Comparison of ENCODE assay signal across 1 cellular context in the genomic region with DNA sequence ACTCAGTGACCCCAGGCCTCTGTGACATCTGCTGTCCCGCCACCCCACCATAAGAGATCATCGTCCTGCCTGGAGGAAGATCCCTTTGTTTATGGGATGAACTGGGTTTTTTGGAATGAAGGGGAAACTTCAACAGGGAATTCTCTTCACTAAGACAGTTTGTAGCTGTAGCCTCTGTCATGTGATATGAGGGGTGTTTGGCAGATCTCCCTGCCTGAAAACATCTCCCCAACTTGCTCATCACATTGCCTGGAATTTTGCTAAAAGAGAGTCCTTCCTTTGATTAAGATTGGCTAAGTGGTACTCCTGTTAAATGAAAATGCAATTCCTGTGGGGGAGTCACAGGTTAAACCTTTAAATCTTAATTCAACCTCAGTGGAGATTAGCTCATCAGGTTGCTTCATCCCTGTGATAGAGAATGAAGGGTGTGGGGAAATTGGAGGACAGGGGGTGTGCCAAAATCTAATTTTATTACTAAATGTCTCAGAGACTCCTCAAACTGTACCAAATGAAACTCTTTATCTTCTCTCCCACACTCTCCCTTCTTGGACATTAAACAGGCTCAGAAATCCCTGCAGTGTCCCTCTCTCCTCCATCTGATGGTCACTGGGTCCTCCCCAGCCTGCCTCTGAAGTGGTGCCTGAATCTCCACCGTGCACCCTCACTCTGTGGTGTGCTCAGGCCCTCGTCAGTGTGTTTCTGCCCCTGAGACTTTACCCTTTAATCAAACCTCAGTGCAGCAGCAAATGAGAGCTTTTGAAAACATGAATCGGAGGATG.
TF ChIP-seq lines count a peak whose summit lies in the region.

No MANE protein-coding gene starts in this region.

TF ChIP-seq in IMR-90, 13 proteins besides CTCF, POLR2A, EP300 and RAD21 (continued from another document):
- TF ChIP-seq NFE2L2 (IDR thresholded peaks at IDR 0.05; ENCODE audit: low read depth, low read length), result no peak
- no peak for TF ChIP-seq CHD1 (IDR thresholded peaks at IDR 0.05; ENCODE audit: low read depth, low read length)
